Comparison of ENCODE assay signal across 8 cellular contexts in the genomic region with DNA sequence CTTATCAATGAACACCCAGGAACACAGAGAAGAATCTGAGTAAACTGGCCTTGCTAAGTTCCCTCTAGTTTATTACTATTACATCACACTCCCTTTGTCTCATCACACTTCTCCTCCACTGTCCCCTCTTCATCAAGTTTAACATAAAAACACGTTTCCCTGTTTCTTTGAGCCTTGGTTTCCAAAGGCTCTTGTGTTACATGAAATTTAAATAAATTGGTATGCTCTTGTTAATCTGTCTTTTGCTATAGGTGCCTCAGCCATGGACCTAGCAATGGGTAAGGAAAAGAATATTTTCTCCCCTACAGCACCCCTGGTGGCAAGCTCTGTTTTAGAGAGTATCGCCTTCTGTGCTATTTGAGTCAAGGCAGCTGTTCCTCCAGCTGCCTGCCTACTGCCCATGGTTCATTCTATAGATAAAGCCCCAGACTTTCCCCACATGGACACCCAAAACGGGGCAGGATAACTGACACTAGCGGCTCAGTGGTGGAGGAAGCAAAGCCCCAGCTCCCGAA. TPM values are rescaled to one million over a fixed set of nuclear protein-coding genes. Genes with fewer than 3 reads are reported as not detected.
A peak's percentile ranks its signal among the peaks of the same experiment; 100 is the strongest.
DNase-seq lines count a peak whose midpoint lies in the region; ATAC-seq, FAIRE-seq and TF ChIP-seq lines count a peak whose summit lies in the region.

No MANE protein-coding gene starts in this region.

- DNase-seq in A673 (ENCODE audit: low spot score) (peak; percentile 69), EL (peak; percentile 23), HuH-7.5 (ENCODE audit: low spot score) (peak; percentile 64), kidney (no peak)
- DNase-seq in activated CD8-positive, alpha-beta T cell treated with anti-CD3 and anti-CD28 coated beads for 36 hours = peak; percentile 46

- FAIRE-seq in kidney (lab: Jason Lieb, UNC) = no peak

- TF ChIP-seq CTCF in A673 (conservative IDR thresholded peaks at IDR 0.05; ENCODE audit: low read depth, low read length) = peak; percentile 80
- TF ChIP-seq CTCF in activated CD8-positive, alpha-beta T cell treated with anti-CD3 and anti-CD28 coated beads for 36 hours (IDR thresholded peaks at IDR 0.05) = peak; percentile 45
- TF ChIP-seq CTCF in kidney (IDR thresholded peaks at IDR 0.05; ENCODE audit: borderline replicate concordance, extremely low read depth, insufficient read depth) = peak; percentile 41

- H3K27ac ChIP-seq in A673 (ENCODE audit: low read depth, low read length, poor library complexity, severe bottlenecking) (no peak overlapping the region), kidney (ENCODE audit: low read depth in 2 of 2, low read length in 2 of 2) (no peak overlapping the region)

- intact Hi-C loops in A673 (cut with micrococcal nuclease; ENCODE audit: unreplicated experiment) = no loop called here
- intact Hi-C loops in activated CD8-positive, alpha-beta T cell treated with anti-CD3 and anti-CD28 coated beads for 36 hours (cut with micrococcal nuclease) = no loop called here
- intact Hi-C loops in kidney (cut with DNase I) = no loop called here

- H3K9me3 Mint-ChIP-seq in activated CD8-positive, alpha-beta T cell treated with anti-CD3 and anti-CD28 coated beads for 36 hours = no peaks in the 10 kb centered on the region

- no TSS peak for BruUV-seq in A673 (replicated peaks; lab: Mats Ljungman, UMichigan)

- no peak overlapping the region for H3K4me3 Mint-ChIP-seq in activated CD8-positive, alpha-beta T cell treated with anti-CD3 and anti-CD28 coated beads for 36 hours

- CTCF ChIA-PET in A673 (lab: Charles Lee) = interaction anchor here (0.9 kb wide), 1 partner anchor 27 kb away, joined by 4 read pairs; no protein-coding TSS in a partner anchor
- CTCF ChIA-PET in activated CD8-positive, alpha-beta T cell treated with anti-CD3 and anti-CD28 coated beads for 36 hours (lab: Charles Lee) = interaction anchor here (0.9 to 2.5 kb wide), 13 partner anchors 8 to 184 kb away, joined by 3 to 9 read pairs (median 4); no protein-coding TSS in a partner anchor

- H3K4me3 ChIP-seq in A673 (ENCODE audit: low read depth, low read length, poor library complexity, severe bottlenecking) (no peak overlapping the region), kidney (ENCODE audit: low read length in 2 of 2) (no peak overlapping the region)

- H3K27ac Mint-ChIP-seq in activated CD8-positive, alpha-beta T cell treated with anti-CD3 and anti-CD28 coated beads for 36 hours = no peak overlapping the region

- H3K4me1 Mint-ChIP-seq in activated CD8-positive, alpha-beta T cell treated with anti-CD3 and anti-CD28 coated beads for 36 hours (ENCODE audit: low read depth) = no peaks in the 10 kb centered on the region

- H3K9me3 ChIP-seq in A673 (ENCODE audit: low read depth, low read length, poor library complexity, severe bottlenecking) (no peaks in the 10 kb centered on the region), kidney (ENCODE audit: control insufficient read depth in 1 of 2, low read length in 2 of 2) (no peaks in the 10 kb centered on the region)

- POLR2A ChIA-PET in A673 (lab: Charles Lee; ENCODE audit: low non-redundant PET) = interaction anchor here (0.5 to 0.6 kb wide), 2 partner anchors 34 to 186 kb away, joined by 9 to 11 read pairs; no protein-coding TSS in a partner anchor
- POLR2A ChIA-PET in activated CD8-positive, alpha-beta T cell treated with anti-CD3 and anti-CD28 coated beads for 36 hours (lab: Charles Lee) = no interaction called here

- H3K27me3 ChIP-seq in A673 (replicated peaks; ENCODE audit: insufficient read depth, low read depth, low read length, poor library complexity) = no peaks in the 10 kb centered on the region

- H3K27me3 Mint-ChIP-seq in activated CD8-positive, alpha-beta T cell treated with anti-CD3 and anti-CD28 coated beads for 36 hours = no peaks in the 10 kb centered on the region

- no peak overlapping the region for H3K9ac ChIP-seq in kidney (ENCODE audit: low read length in 2 of 2)

- H3K36me3 ChIP-seq in A673 (ENCODE audit: insufficient read depth, low read length, poor library complexity, severe bottlenecking) = no peaks in the 10 kb centered on the region
- no peaks in the 10 kb centered on the region for H3K36me3 ChIP-seq in kidney (ENCODE audit: control insufficient read depth in 1 of 2, insufficient read depth in 2 of 2, low read length in 2 of 2)

- H3K4me1 ChIP-seq in A673 (ENCODE audit: insufficient read depth, low read length, poor library complexity, severe bottlenecking) = no peaks in the 10 kb centered on the region
- no peaks in the 10 kb centered on the region for H3K4me1 ChIP-seq in kidney (ENCODE audit: control insufficient read depth in 1 of 2, insufficient read depth in 1 of 2, low read depth in 1 of 2, low read length in 2 of 2)

- H3K36me3 Mint-ChIP-seq in activated CD8-positive, alpha-beta T cell treated with anti-CD3 and anti-CD28 coated beads for 36 hours (ENCODE audit: low read depth) = no peaks in the 10 kb centered on the region

- ATAC-seq in activated CD8-positive, alpha-beta T cell treated with anti-CD3 and anti-CD28 coated beads for 36 hours = peak; percentile 55
- ATAC-seq in HG03175 (IDR thresholded peaks at IDR 0.05; ENCODE audit: unreplicated experiment) = no peak
- no peak for ATAC-seq in GM18520 (IDR thresholded peaks at IDR 0.05; ENCODE audit: unreplicated experiment)
- no peak for ATAC-seq in HG02973 (IDR thresholded peaks at IDR 0.05; ENCODE audit: unreplicated experiment)

RNA-seq across cellular contexts. Expression of a gene that starts 31.8 kb away (rescaled TPM):
- total RNA-seq in A673 (2021) (86.9 and 98.3 TPM in 2 replicates), kidney (93.8 TPM)
- total RNA-seq in activated CD8-positive, alpha-beta T cell treated with anti-CD3 and anti-CD28 coated beads for 36 hours = 10 to 100 TPM; 33.3 to 34.5 TPM
- polyA plus RNA-seq in kidney (ENCODE audit: insufficient read depth, low read depth, low replicate concordance) = 38.5 TPM
